In the genomic region with DNA sequence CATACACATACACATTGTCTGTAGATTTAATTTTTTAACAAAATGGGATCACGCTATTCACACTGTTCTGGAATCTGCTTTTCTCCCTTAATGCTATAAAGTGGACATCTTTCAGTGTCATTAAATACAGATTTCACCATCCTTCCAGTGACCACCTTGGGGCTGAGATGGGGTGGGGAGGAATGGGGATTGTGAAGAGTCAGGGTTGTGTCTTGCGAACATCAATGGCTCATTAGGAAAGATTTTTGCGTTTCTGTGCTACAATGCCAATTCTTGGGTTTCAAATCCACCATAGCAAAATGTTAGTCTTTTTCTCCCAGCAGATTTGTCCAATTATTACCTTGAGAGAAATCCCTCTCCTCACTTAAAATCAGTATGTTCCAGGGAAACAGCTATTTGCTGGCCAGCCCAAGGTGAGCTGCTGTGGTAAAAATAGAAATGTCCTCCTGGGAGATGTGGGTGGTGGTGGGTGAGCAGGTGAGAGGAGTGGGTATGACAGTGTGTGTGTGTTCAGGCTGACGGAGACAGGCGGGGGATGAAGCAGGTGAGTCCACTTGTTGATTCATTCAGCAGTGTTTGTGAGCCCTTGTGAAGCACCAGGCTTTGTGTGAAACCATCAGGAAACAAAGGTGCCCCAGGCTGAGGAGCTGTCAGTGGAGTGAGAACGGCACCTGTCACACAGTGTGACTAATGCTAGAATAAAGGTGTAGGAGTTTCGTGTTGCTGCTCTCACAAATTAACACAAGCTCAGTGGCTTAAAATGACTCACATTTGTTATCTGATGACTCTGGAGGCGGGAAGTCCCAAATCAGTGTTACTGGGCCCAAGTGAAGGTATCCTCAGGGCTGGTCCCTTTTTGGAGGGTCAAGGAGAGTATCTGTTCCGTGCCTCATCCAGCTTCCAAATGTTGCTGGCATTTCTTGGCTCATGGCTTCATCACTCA, we compare ENCODE assay signal across 7 cellular contexts. TPM values are rescaled to one million over a fixed set of nuclear protein-coding genes. Genes with fewer than 3 reads are reported as not detected.
A peak's percentile ranks its signal among the peaks of the same experiment; 100 is the strongest.
DNase-seq lines count a peak whose midpoint lies in the region; ATAC-seq and TF ChIP-seq lines count a peak whose summit lies in the region.

No MANE protein-coding gene starts in this region.

- peak in 3 of 5 donors; percentile 24 to 73 (median 26) for DNase-seq in T-helper 1 cell
- DNase-seq in body of pancreas: no peak
- no peak for DNase-seq in naive B cell
- no peak for DNase-seq in suprapubic skin (ENCODE audit: low spot score in 2 of 2)
- no peak for DNase-seq in right lobe of liver
- no peak for DNase-seq in HCEC 1CT

- WGBS in body of pancreas, 2 donors: 67 to 69% methylated on average over 9 of the region's 9 CpGs
- 62% methylated on average over 9 of the region's 9 CpGs for WGBS in suprapubic skin
- 73% methylated on average over 6 of the region's 9 CpGs for WGBS in right lobe of liver (ENCODE audit: insufficient coverage, low coverage, low lambda C conversion rate, missing lambda C conversion rate)

- H3K4me1 ChIP-seq in body of pancreas (peaks cover 32% of the 10 kb centered on the region), suprapubic skin (peaks cover 44% of the 10 kb centered on the region), right lobe of liver (peaks cover 0 to 21% (median 0%) of the 10 kb centered on the region in 4 donors)

- ATAC-seq in HG02870 (IDR thresholded peaks at IDR 0.05; ENCODE audit: unreplicated experiment) (peak; percentile 37), body of pancreas (no peak), naive B cell (ENCODE audit: low read depth in 2 of 2) (no peak), right lobe of liver (no peak)

- H3K27ac Mint-ChIP-seq in naive B cell: peak overlapping the region in 3 of 6 donors; percentile 76 to 92 (median 89)

- H3K27me3 Mint-ChIP-seq in naive B cell: peaks cover 18 to 33% (median 29%) of the 10 kb centered on the region in 3 donors

- H3K9me3 Mint-ChIP-seq in naive B cell: no peaks in the 10 kb centered on the region

- intact Hi-C loops in body of pancreas (cut with DNase I) (no loop called here), right lobe of liver (cut with DNase I) (no loop called here)

- no peaks in the 10 kb centered on the region for H3K36me3 ChIP-seq in body of pancreas (replicated peaks in 1 of 2; ENCODE audit: insufficient read depth in 1 of 2, low read depth in 2 of 2)
- H3K36me3 ChIP-seq in suprapubic skin: no peaks in the 10 kb centered on the region
- no peaks in the 10 kb centered on the region for H3K36me3 ChIP-seq in right lobe of liver

- H3K9me3 ChIP-seq in body of pancreas (no peaks in the 10 kb centered on the region), suprapubic skin (no peaks in the 10 kb centered on the region), right lobe of liver (no peaks in the 10 kb centered on the region)

- peak overlapping the region; percentile 76 to 94 (median 91) for H3K27ac ChIP-seq in body of pancreas
- no peak overlapping the region for H3K27ac ChIP-seq in suprapubic skin
- H3K27ac ChIP-seq in right lobe of liver: no peak overlapping the region

- H3K27me3 ChIP-seq in body of pancreas (no peaks in the 10 kb centered on the region), suprapubic skin (no peaks in the 10 kb centered on the region), right lobe of liver (no peaks in the 10 kb centered on the region)

- H3K4me3 ChIP-seq in body of pancreas (no peak overlapping the region), suprapubic skin (peak overlapping the region; percentile 85), right lobe of liver (peak overlapping the region in 1 of 3 donors; percentile 82)

- peaks cover 21 to 32% (median 26%) of the 10 kb centered on the region in 3 donors for H3K4me1 Mint-ChIP-seq in naive B cell

- TF ChIP-seq EP300 in suprapubic skin (IDR thresholded peaks at IDR 0.05): no peak

- TF ChIP-seq POLR2A in body of pancreas (IDR thresholded peaks at IDR 0.05): peak in 1 of 3 donors; percentile 7
- TF ChIP-seq POLR2A in suprapubic skin (IDR thresholded peaks at IDR 0.05): no peak
- TF ChIP-seq POLR2A in right lobe of liver (IDR thresholded peaks at IDR 0.05): no peak

- TF ChIP-seq CTCF in body of pancreas (IDR thresholded peaks at IDR 0.05) (no peak), suprapubic skin (IDR thresholded peaks at IDR 0.05) (no peak), right lobe of liver (IDR thresholded peaks at IDR 0.05) (no peak)

- peak overlapping the region; percentile 87 to 96 (median 94) for H3K4me3 Mint-ChIP-seq in naive B cell

- no peaks in the 10 kb centered on the region for H3K36me3 Mint-ChIP-seq in naive B cell

RNA-seq across cellular contexts. Expression of a gene that starts 1.7 kb away (rescaled TPM):
- total RNA-seq in body of pancreas (10 to 100 TPM; 32.7 to 45.2 TPM), suprapubic skin (10 to 100 TPM; 11.5 to 31.4 (median 22.1) TPM), right lobe of liver (10 to 100 TPM in 4 of 6 experiments, 1 to 10 TPM in 2; 7.8 to 22.5 (median 12.1) TPM)
- 1 to 10 TPM; 1.1 to 5.0 (median 3.7) TPM for polyA plus RNA-seq in naive B cell (ENCODE audit: low read depth in 6 of 6)

RNA-seq across cellular contexts. Expression of a gene that starts 29.9 kb away (rescaled TPM):
- total RNA-seq in body of pancreas: 10 to 100 TPM in 1 of 2 donors, 1 to 10 TPM in 1; 6.0 to 10.5 TPM
- under 1 TPM in 3 of 6 donors, not detected in 3; 0.05 to 0.17 (median 0.11) TPM for polyA plus RNA-seq in naive B cell (ENCODE audit: low read depth in 6 of 6)
- total RNA-seq in suprapubic skin: 1 to 10 TPM; 1.0 to 2.4 (median 2.1) TPM
- under 1 TPM; 0.18 to 0.68 (median 0.28) TPM for total RNA-seq in right lobe of liver

Comparison
In these comparisons a context has a peak if more than half of its experiments do, and no peak if none do; other contexts are left out.
1. DNase-seq: peak in T-helper 1 cell (3 of 5); none in body of pancreas (0 of 4), naive B cell (single experiment), suprapubic skin (0 of 2), right lobe of liver (0 of 3) and HCEC 1CT (single experiment).
2. H3K27ac ChIP-seq: peak in body of pancreas (4 of 4); none in suprapubic skin (single experiment) and right lobe of liver (0 of 3).